In genomic region chr7:47483604-47484273, GRCh38 we compare ENCODE assay signal across 9 cellular contexts.
DNase-seq lines count a peak whose midpoint lies in the region; ATAC-seq and TF ChIP-seq lines count a peak whose summit lies in the region.
"Had no signal": no experiment of that assay in that cellular context is flagged by ENCODE, and none has a peak within 500 bp of the region (broad histone marks: within the 10 kb centered on the region; RNA-seq: fewer than 3 reads in every experiment).

No MANE protein-coding gene starts in this region.

- peaks cover 27% of the 10 kb centered on the region for H3F3A ChIP-seq in smooth muscle cell (ENCODE audit: low read depth)

- peaks cover 57% of the 10 kb centered on the region for H3K79me2 ChIP-seq in smooth muscle cell (ENCODE audit: low read depth)

- CTCF ChIA-PET in RWPE1 (lab: Yijun Ruan, JAX): no interaction called here

- H3K4me3 ChIP-seq in fibroblast of mammary gland (ENCODE audit: control insufficient read depth, low read depth, low read length) (no peak overlapping the region), smooth muscle cell (no peak overlapping the region)

- H3K9ac ChIP-seq in smooth muscle cell (ENCODE audit: low read depth): peak overlapping the region; percentile 36

- no peak overlapping the region for H2AFZ ChIP-seq in smooth muscle cell (ENCODE audit: low read depth)

- TF ChIP-seq CTCF in RWPE1 (conservative IDR thresholded peaks at IDR 0.05; ENCODE audit: low read depth) (no peak), fibroblast of mammary gland (conservative IDR thresholded peaks at IDR 0.05; ENCODE audit: control insufficient read depth, insufficient read depth, low read depth, low read length) (peak; percentile 36), smooth muscle cell (IDR thresholded peaks at IDR 0.05; ENCODE audit: borderline replicate concordance, insufficient read depth, poor library complexity, severe bottlenecking) (peak; percentile 38)

- H3K27me3 ChIP-seq in smooth muscle cell (ENCODE audit: low read depth): no peaks in the 10 kb centered on the region

- H4K20me1 ChIP-seq in smooth muscle cell (ENCODE audit: low read depth): peaks cover 6% of the 10 kb centered on the region

- peak overlapping the region; percentile 21 for H3K4me2 ChIP-seq in smooth muscle cell

- DNase-seq in DMS53 (lab: John Stamatoyannopoulos, UW) (peak; percentile 48), DMS53 treated with DMSO at 0.1 percent for 48 hours (lab: John Stamatoyannopoulos, UW; ENCODE audit: unreplicated experiment) (no peak), RWPE1 (ENCODE audit: low spot score) (no peak), fibroblast of mammary gland (ENCODE audit: low read depth) (peak; percentile 49), smooth muscle cell (lab: John Stamatoyannopoulos, UW; ENCODE audit: unreplicated experiment) (no peak), NCI-H187 treated with DMSO at 0.1 percent for 48 hours (lab: John Stamatoyannopoulos, UW) (no peak)
- DNase-seq: NCI-H2107 had no signal

- H3K27ac ChIP-seq in RWPE1: peak overlapping the region; percentile 26
- H3K27ac ChIP-seq in smooth muscle cell (ENCODE audit: low read depth): peak overlapping the region; percentile 99

- H3K4me1 ChIP-seq in smooth muscle cell (ENCODE audit: low read depth): peaks cover 41% of the 10 kb centered on the region

- no peaks in the 10 kb centered on the region for H3K9me3 ChIP-seq in smooth muscle cell (replicated peaks; ENCODE audit: low read depth)

- POLR2A ChIA-PET in RWPE1 (lab: Yijun Ruan, JAX; ENCODE audit: low non-redundant PET): no interaction called here

- 82% methylated on average over 16 of the region's 16 CpGs for WGBS in smooth muscle cell (ENCODE audit: low lambda C conversion rate)

- no peak for ATAC-seq in HG02981 (IDR thresholded peaks at IDR 0.05; ENCODE audit: unreplicated experiment)
- no peak for ATAC-seq in GM21447 (IDR thresholded peaks at IDR 0.05; ENCODE audit: unreplicated experiment)

- no peaks in the 10 kb centered on the region for H3K36me3 ChIP-seq in smooth muscle cell (ENCODE audit: low read depth)

Comparison
In these comparisons a context has a peak if more than half of its experiments do, and no peak if none do; other contexts are left out.
1. DNase-seq: peak in DMS53 (single experiment) and fibroblast of mammary gland (single experiment); none in DMS53 treated with DMSO at 0.1 percent for 48 hours (single experiment), RWPE1 (single experiment), smooth muscle cell (single experiment) and NCI-H187 treated with DMSO at 0.1 percent for 48 hours (single experiment).